In the genomic region with DNA sequence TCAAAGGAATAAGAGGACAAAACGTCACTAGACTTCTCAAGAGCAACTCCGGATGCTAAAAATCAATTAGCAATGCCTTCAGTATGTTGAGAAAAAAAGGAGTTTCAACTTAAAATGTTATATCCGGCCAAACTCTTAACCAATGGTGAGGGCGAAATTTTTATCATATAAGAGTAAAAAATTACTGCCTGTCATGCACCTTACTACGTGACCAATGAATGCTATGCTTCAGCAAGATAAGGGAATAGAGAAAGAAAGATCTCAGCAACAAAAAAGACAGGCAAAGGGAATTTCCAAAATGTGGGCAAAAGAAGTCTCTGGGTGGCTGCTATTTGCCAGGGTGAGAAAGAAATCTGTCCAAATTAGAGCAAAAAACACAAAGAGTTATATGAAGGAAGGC, we compare ENCODE assay signal across 28 cellular contexts. TPM values are rescaled to one million over a fixed set of nuclear protein-coding genes. Genes with fewer than 3 reads are reported as not detected.
"Had no signal": no experiment of that assay in that cellular context is flagged by ENCODE, and none has a peak within 500 bp of the region (broad histone marks: within the 10 kb centered on the region; RNA-seq: fewer than 3 reads in every experiment).

No MANE protein-coding gene starts in this region.

- H3K36me3 ChIP-seq: neutrophil, right lobe of liver, sigmoid colon, stomach, thoracic aorta, thyroid gland, tibial nerve, upper lobe of left lung, vagina had no signal

- FAIRE-seq: urothelium cell line had no signal

- H3K79me2 ChIP-seq: parathyroid adenoma had no signal

- ATAC-seq: naive thymus-derived CD8-positive, alpha-beta T cell; natural killer cell treated with Interleukin-12 subunit alpha and Interleukin-12 subunit beta and Interleukin-15 and Interleukin-18, amount 100 ng/mL, for 72 hours; psoas muscle; right cardiac atrium; right lobe of liver; stimulated activated effector memory CD8-positive, alpha-beta T cell treated with anti-CD3 and anti-CD28 coated beads, Interleukin-12 subunit alpha, Interleukin-12 subunit beta, amount 100 ng/mL, for 72 hours; stimulated activated naive B cell treated with anti-CD40 and anti-IgM and Interleukin-4, amounts not matched to agents 10 μg/mL and 1 μg/mL and 100 μg/mL, for 72 hours had no signal

- DNase-seq: naive thymus-derived CD8-positive, alpha-beta T cell; nephron progenitor cell; nucleus accumbens; posterior cingulate gyrus; psoas muscle; right cardiac atrium; right lobe of liver; sigmoid colon; small intestine; stimulated activated CD4-positive, alpha-beta T cell treated with anti-CD3 and anti-CD28 coated beads, Interleukin-15, amount 100 ng/mL, for 24 hours; stimulated activated CD4-positive, alpha-beta T cell treated with anti-CD3 and anti-CD28 coated beads, Interleukin-2, amount 100 ng/mL, for 24 hours; stimulated activated CD4-positive, alpha-beta T cell treated with anti-CD3 and anti-CD28 coated beads, Interleukin-2, amount 100 ng/mL, for 48 hours; stimulated activated CD4-positive, alpha-beta T cell treated with anti-CD3 and anti-CD28 coated beads, Interleukin-4, amount 100 ng/mL, for 24 hours; stimulated activated naive B cell treated with anti-CD40 and anti-IgM and Interleukin-4, amounts not matched to agents 10 μg/mL and 1 μg/mL and 100 μg/mL, for 72 hours; stimulated activated naive CD4-positive, alpha-beta T cell treated with Interleukin-2 at 50 U/mL for 16 hours; stomach; thyroid gland; trophoblast cell; upper lobe of left lung had no signal

- H3K9ac ChIP-seq: parathyroid adenoma had no signal

- H2AFZ ChIP-seq: parathyroid adenoma had no signal

- H3K9me3 ChIP-seq: neutrophil, psoas muscle, right lobe of liver, sigmoid colon, stomach, thoracic aorta, thyroid gland, tibial nerve, upper lobe of left lung, vagina had no signal

- H3K4me1 ChIP-seq: parathyroid adenoma, psoas muscle, right lobe of liver, sigmoid colon, stomach, thyroid gland, tibial nerve, upper lobe of left lung, vagina had no signal

- H3K27me3 ChIP-seq: neutrophil, right lobe of liver, sigmoid colon, stomach, thyroid gland, tibial nerve, upper lobe of left lung, vagina had no signal

- H3K27ac ChIP-seq: neutrophil, parathyroid adenoma, psoas muscle, right lobe of liver, sigmoid colon, stomach, thoracic aorta, thyroid gland, tibial nerve, upper lobe of left lung, vagina had no signal

- H3K4me3 ChIP-seq: psoas muscle, right lobe of liver, sigmoid colon, stomach, thoracic aorta, thyroid gland, tibial nerve, upper lobe of left lung, vagina had no signal

RNA-seq across cellular contexts. Expression of gene LRRC7, which starts 47.4 kb away (rescaled TPM):
- total RNA-seq: natural killer cell treated with Interleukin-12 subunit alpha and Interleukin-12 subunit beta and Interleukin-15 and Interleukin-18, amount 100 ng/mL, for 72 hours; subcutaneous adipose tissue; upper lobe of left lung; vagina had no signal
